In the genomic region with DNA sequence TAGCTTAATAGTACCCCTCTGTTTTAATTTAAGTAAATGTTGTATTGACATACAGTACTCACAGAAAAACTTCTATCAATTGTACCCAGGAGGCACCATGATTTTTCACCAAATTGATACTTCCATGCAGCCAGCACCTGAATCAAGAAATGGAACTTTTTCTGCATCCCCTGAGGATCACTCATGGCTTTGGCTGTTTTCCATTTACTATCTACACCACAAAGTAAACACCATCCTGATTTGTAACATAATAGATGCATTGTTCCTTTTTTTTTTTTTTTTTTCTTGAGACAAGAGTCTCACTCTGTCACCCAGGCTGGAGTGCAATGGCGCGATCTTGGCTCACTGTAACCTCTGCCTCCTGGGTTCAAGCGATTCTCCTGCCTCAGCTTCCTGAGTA, we compare ENCODE assay signal across 6 cellular contexts.
A peak's percentile ranks its signal among the peaks of the same experiment; 100 is the strongest.
DNase-seq lines count a peak whose midpoint lies in the region; ATAC-seq, FAIRE-seq and TF ChIP-seq lines count a peak whose summit lies in the region.
"Not testable (repeated sequence)": the region's sequence is repeated elsewhere in the genome, so short reads cannot be mapped to it uniquely, and the experiment has no call there.

No MANE protein-coding gene starts in this region.

- not testable (repeated sequence) for H3K4me1 ChIP-seq in PC-3 (ENCODE audit: insufficient read depth, low read length)

- H3K4me3 ChIP-seq in PC-3 (ENCODE audit: low read length): not testable (repeated sequence)

- not testable (repeated sequence) for H2AFZ ChIP-seq in PC-3 (ENCODE audit: low read length)

- FAIRE-seq in urothelium cell line (lab: Jason Lieb, UNC): not testable (repeated sequence)

- not testable (repeated sequence) for H3K9ac ChIP-seq in PC-3 (ENCODE audit: low read length)

- H4K20me1 ChIP-seq in PC-3 (ENCODE audit: low read length): not testable (repeated sequence)

- intact Hi-C loops in PC-3 (cut with micrococcal nuclease): not testable (repeated sequence)

- TF ChIP-seq CTCF in PC-3 (conservative IDR thresholded peaks at IDR 0.05; ENCODE audit: low read depth, low read length): not testable (repeated sequence)

- DNase-seq in DMS53 (lab: John Stamatoyannopoulos, UW) (peak; percentile 18), M059J (ENCODE audit: low read depth) (peak; percentile 3), NCI-H2107 treated with DMSO at 0.1 percent for 48 hours (lab: John Stamatoyannopoulos, UW; ENCODE audit: unreplicated experiment) (peak; percentile 41), NCI-H69 (lab: John Stamatoyannopoulos, UW) (peak; percentile 20), PC-3 (peak; percentile 52), urothelium cell line (ENCODE audit: low spot score) (peak; percentile 32)

- not testable (repeated sequence) for H3K79me2 ChIP-seq in PC-3 (ENCODE audit: low read length)

- not testable (repeated sequence) for H3K27me3 ChIP-seq in PC-3 (ENCODE audit: low read length)

- POLR2A ChIA-PET in PC-3 (lab: Charles Lee; ENCODE audit: unreplicated experiment): not testable (repeated sequence)

- CTCF ChIA-PET in PC-3 (lab: Charles Lee): not testable (repeated sequence)

- not testable (repeated sequence) for H3K9me2 ChIP-seq in PC-3 (replicated peaks; ENCODE audit: low read length)

- H3K4me2 ChIP-seq in PC-3 (ENCODE audit: low read length): not testable (repeated sequence)

- H3K27ac ChIP-seq in PC-3 (ENCODE audit: low read length): not testable (repeated sequence)

- ATAC-seq in PC-3: peak; percentile 60

- not testable (repeated sequence) for H3K9me3 ChIP-seq in PC-3 (ENCODE audit: low read length)

- BruUV-seq in PC-3 (replicated peaks; lab: Mats Ljungman, UMichigan): not testable (repeated sequence)

- H3F3A ChIP-seq in PC-3 (ENCODE audit: low read length, unreplicated experiment): not testable (repeated sequence)

- not testable (repeated sequence) for H3K36me3 ChIP-seq in PC-3 (ENCODE audit: low read depth, low read length)
